1 cellular context compared by ENCODE assay signal in genomic region chr10:78255796-78256638, GRCh38.
TF ChIP-seq lines count a peak whose summit lies in the region.

No MANE protein-coding gene starts in this region.

TF ChIP-seq in K562, 482 proteins besides CTCF, POLR2A, EP300 and RAD21 (continued from another document and continues in another):
- TF ChIP-seq KAT8 (IDR thresholded peaks at IDR 0.05; ENCODE audit: low read depth) (no peak), NFIC (IDR thresholded peaks at IDR 0.05) (no peak), KDM5B (IDR thresholded peaks at IDR 0.05; ENCODE audit: insufficient replicate concordance, low read depth, low read length) (no peak), EHMT2 (IDR thresholded peaks at IDR 0.05) (peak; percentile 92; the same call in 1 of the 2 replicates), ZNF316 (IDR thresholded peaks at IDR 0.05) (peak; percentile 100), KDM1A (IDR thresholded peaks at IDR 0.05) (peak; percentile 97), RAD51 (IDR thresholded peaks at IDR 0.05; ENCODE audit: borderline replicate concordance, low read depth) (no peak), RBM34 (IDR thresholded peaks at IDR 0.05; ENCODE audit: borderline replicate concordance, insufficient read depth, low read length) (no peak), C11orf30 (IDR thresholded peaks at IDR 0.05; ENCODE audit: low read depth) (peak; percentile 100), KHSRP (IDR thresholded peaks at IDR 0.05) (no peak), TAF7 (tag; IDR thresholded peaks at IDR 0.05) (peak; percentile 64), BRD4 (IDR thresholded peaks at IDR 0.05) (no peak), ETS1 (conservative IDR thresholded peaks at IDR 0.05; ENCODE audit: control insufficient read depth, low read depth, low read length) (no peak; the same call in 1 of the 2 replicates), BDP1 (IDR thresholded peaks at IDR 0.05; ENCODE audit: insufficient read depth, insufficient read length) (no peak), ZNF263 (CRISPR knock-in tag; IDR thresholded peaks at IDR 0.05; ENCODE audit: borderline replicate concordance) (no peak), HCFC1 (IDR thresholded peaks at IDR 0.05; ENCODE audit: low read depth, low read length) (no peak), SMAD4 (CRISPR knock-in tag; conservative IDR thresholded peaks at IDR 0.05) (peak; percentile 97), RBM22 (IDR thresholded peaks at IDR 0.05; ENCODE audit: low read depth, low read length, poor library complexity, severe bottlenecking) (no peak), BRF1 (IDR thresholded peaks at IDR 0.05; ENCODE audit: borderline replicate concordance, extremely low read depth, insufficient read length) (no peak), NFE2L1 (tag; IDR thresholded peaks at IDR 0.05; ENCODE audit: borderline replicate concordance, low read depth) (peak; percentile 98), RNF2 (IDR thresholded peaks at IDR 0.05) (peak; percentile 68; the same call in 1 of the 2 replicates), CHCHD3 (CRISPR knock-in tag; IDR thresholded peaks at IDR 0.05) (no peak), KDM4B (IDR thresholded peaks at IDR 0.05; ENCODE audit: borderline replicate concordance in 2 of 2, low read depth in 1 of 2) (no peak), FIP1L1 (IDR thresholded peaks at IDR 0.05; ENCODE audit: low read depth, low read length, poor library complexity, severe bottlenecking) (no peak), NCOA6 (IDR thresholded peaks at IDR 0.05) (no peak), NR2C2 (CRISPR knock-in tag; IDR thresholded peaks at IDR 0.05) (peak; percentile 42; the same call in 1 of the 2 replicates), NR2C2 (tag; IDR thresholded peaks at IDR 0.05) (peak; percentile 97)
- TF ChIP-seq, protein P1, sequence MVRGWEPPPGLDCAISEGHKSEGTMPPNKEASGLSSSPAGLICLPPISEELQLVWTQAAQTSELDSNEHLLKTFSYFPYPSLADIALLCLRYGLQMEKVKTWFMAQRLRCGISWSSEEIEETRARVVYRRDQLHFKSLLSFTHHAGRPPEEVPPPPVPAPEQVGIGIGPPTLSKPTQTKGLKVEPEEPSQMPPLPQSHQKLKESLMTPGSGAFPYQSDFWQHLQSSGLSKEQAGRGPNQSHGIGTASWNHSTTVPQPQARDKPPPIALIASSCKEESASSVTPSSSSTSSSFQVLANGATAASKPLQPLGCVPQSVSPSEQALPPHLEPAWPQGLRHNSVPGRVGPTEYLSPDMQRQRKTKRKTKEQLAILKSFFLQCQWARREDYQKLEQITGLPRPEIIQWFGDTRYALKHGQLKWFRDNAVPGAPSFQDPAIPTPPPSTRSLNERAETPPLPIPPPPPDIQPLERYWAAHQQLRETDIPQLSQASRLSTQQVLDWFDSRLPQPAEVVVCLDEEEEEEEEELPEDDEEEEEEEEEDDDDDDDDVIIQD (CRISPR knock-in tag; IDR thresholded peaks at IDR 0.05) = no peak
- TF ChIP-seq, protein P2, sequence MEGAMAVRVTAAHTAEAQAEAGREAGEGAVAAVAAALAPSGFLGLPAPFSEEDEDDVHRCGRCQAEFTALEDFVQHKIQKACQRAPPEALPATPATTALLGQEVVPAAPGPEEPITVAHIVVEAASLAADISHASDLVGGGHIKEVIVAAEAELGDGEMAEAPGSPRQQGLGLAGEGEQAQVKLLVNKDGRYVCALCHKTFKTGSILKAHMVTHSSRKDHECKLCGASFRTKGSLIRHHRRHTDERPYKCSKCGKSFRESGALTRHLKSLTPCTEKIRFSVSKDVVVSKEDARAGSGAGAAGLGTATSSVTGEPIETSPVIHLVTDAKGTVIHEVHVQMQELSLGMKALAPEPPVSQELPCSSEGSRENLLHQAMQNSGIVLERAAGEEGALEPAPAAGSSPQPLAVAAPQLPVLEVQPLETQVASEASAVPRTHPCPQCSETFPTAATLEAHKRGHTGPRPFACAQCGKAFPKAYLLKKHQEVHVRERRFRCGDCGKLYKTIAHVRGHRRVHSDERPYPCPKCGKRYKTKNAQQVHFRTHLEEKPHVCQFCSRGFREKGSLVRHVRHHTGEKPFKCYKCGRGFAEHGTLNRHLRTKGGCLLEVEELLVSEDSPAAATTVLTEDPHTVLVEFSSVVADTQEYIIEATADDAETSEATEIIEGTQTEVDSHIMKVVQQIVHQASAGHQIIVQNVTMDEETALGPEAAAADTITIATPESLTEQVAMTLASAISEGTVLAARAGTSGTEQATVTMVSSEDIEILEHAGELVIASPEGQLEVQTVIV (CRISPR knock-in tag; IDR thresholded peaks at IDR 0.05; ENCODE audit: borderline replicate concordance) = no peak
- TF ChIP-seq, protein P3, sequence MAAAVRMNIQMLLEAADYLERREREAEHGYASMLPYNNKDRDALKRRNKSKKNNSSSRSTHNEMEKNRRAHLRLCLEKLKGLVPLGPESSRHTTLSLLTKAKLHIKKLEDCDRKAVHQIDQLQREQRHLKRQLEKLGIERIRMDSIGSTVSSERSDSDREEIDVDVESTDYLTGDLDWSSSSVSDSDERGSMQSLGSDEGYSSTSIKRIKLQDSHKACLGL (CRISPR knock-in tag; IDR thresholded peaks at IDR 0.05; ENCODE audit: borderline replicate concordance, poor library complexity, severe bottlenecking) = no peak
- TF ChIP-seq, protein P4, sequence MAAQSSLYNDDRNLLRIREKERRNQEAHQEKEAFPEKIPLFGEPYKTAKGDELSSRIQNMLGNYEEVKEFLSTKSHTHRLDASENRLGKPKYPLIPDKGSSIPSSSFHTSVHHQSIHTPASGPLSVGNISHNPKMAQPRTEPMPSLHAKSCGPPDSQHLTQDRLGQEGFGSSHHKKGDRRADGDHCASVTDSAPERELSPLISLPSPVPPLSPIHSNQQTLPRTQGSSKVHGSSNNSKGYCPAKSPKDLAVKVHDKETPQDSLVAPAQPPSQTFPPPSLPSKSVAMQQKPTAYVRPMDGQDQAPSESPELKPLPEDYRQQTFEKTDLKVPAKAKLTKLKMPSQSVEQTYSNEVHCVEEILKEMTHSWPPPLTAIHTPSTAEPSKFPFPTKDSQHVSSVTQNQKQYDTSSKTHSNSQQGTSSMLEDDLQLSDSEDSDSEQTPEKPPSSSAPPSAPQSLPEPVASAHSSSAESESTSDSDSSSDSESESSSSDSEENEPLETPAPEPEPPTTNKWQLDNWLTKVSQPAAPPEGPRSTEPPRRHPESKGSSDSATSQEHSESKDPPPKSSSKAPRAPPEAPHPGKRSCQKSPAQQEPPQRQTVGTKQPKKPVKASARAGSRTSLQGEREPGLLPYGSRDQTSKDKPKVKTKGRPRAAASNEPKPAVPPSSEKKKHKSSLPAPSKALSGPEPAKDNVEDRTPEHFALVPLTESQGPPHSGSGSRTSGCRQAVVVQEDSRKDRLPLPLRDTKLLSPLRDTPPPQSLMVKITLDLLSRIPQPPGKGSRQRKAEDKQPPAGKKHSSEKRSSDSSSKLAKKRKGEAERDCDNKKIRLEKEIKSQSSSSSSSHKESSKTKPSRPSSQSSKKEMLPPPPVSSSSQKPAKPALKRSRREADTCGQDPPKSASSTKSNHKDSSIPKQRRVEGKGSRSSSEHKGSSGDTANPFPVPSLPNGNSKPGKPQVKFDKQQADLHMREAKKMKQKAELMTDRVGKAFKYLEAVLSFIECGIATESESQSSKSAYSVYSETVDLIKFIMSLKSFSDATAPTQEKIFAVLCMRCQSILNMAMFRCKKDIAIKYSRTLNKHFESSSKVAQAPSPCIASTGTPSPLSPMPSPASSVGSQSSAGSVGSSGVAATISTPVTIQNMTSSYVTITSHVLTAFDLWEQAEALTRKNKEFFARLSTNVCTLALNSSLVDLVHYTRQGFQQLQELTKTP (IDR thresholded peaks at IDR 0.05; ENCODE audit: low read depth in 1 of 2, partially characterized antibody in 2 of 2) = peak in 1 of 2 experiments; percentile 80
- TF ChIP-seq, protein P5, sequence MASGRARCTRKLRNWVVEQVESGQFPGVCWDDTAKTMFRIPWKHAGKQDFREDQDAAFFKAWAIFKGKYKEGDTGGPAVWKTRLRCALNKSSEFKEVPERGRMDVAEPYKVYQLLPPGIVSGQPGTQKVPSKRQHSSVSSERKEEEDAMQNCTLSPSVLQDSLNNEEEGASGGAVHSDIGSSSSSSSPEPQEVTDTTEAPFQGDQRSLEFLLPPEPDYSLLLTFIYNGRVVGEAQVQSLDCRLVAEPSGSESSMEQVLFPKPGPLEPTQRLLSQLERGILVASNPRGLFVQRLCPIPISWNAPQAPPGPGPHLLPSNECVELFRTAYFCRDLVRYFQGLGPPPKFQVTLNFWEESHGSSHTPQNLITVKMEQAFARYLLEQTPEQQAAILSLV (tag; IDR thresholded peaks at IDR 0.05) = peak; percentile 79
- TF ChIP-seq, protein P6, sequence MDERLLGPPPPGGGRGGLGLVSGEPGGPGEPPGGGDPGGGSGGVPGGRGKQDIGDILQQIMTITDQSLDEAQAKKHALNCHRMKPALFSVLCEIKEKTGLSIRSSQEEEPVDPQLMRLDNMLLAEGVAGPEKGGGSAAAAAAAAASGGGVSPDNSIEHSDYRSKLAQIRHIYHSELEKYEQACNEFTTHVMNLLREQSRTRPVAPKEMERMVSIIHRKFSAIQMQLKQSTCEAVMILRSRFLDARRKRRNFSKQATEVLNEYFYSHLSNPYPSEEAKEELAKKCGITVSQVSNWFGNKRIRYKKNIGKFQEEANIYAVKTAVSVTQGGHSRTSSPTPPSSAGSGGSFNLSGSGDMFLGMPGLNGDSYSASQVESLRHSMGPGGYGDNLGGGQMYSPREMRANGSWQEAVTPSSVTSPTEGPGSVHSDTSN (CRISPR knock-in tag; IDR thresholded peaks at IDR 0.05; ENCODE audit: low read depth) = no peak
- TF ChIP-seq, protein P6 (tag; conservative IDR thresholded peaks at IDR 0.05; ENCODE audit: low read depth) = peak; percentile 89
- TF ChIP-seq, protein P7, sequence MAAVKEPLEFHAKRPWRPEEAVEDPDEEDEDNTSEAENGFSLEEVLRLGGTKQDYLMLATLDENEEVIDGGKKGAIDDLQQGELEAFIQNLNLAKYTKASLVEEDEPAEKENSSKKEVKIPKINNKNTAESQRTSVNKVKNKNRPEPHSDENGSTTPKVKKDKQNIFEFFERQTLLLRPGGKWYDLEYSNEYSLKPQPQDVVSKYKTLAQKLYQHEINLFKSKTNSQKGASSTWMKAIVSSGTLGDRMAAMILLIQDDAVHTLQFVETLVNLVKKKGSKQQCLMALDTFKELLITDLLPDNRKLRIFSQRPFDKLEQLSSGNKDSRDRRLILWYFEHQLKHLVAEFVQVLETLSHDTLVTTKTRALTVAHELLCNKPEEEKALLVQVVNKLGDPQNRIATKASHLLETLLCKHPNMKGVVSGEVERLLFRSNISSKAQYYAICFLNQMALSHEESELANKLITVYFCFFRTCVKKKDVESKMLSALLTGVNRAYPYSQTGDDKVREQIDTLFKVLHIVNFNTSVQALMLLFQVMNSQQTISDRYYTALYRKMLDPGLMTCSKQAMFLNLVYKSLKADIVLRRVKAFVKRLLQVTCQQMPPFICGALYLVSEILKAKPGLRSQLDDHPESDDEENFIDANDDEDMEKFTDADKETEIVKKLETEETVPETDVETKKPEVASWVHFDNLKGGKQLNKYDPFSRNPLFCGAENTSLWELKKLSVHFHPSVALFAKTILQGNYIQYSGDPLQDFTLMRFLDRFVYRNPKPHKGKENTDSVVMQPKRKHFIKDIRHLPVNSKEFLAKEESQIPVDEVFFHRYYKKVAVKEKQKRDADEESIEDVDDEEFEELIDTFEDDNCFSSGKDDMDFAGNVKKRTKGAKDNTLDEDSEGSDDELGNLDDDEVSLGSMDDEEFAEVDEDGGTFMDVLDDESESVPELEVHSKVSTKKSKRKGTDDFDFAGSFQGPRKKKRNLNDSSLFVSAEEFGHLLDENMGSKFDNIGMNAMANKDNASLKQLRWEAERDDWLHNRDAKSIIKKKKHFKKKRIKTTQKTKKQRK (IDR thresholded peaks at IDR 0.05; ENCODE audit: borderline replicate concordance, low read depth, low read length) = no peak
